In the genomic region with DNA sequence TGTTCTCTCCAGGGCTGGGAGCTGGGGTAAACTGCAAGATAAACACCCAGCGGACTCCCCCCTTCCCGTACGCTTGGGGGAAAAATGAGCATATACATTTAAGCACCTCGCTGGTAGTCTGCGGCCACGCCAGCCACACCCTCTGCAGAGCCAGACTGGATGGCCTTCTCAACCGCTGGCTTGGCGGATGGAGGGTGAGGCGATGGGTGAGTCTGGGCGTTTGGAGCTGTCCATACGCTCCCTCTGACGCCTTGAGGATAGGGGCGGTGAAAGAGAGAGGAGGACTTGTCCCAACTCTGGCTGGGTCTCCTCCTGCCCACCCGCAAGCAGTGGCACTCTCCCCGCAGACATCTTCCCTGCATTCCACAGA, we compare ENCODE assay signal across 7 cellular contexts. TPM values are rescaled to one million over a fixed set of nuclear protein-coding genes. Genes with fewer than 3 reads are reported as not detected.
DNase-seq lines count a peak whose midpoint lies in the region; ATAC-seq and TF ChIP-seq lines count a peak whose summit lies in the region.

No MANE protein-coding gene starts in this region.

- WGBS in heart right ventricle, 2 donors, result 21 to 32% methylated on average over 15 of the region's 15 CpGs

- H3K4me3 ChIP-seq in H7 (ENCODE audit: insufficient read depth, low read depth, low read length) (peak overlapping the region; percentile 79), WI38 (ENCODE audit: low read depth, low read length) (peak overlapping the region; percentile 82), heart right ventricle (peak overlapping the region; percentile 61 to 97 (median 80)), skeletal muscle satellite cell (ENCODE audit: low read length) (peak overlapping the region; percentile 75)

- no peaks in the 10 kb centered on the region for H3K9me3 ChIP-seq in heart right ventricle
- H3K9me3 ChIP-seq in skeletal muscle satellite cell (replicated peaks; ENCODE audit: low read length), result no peaks in the 10 kb centered on the region

- H3K4me2 ChIP-seq in skeletal muscle satellite cell (ENCODE audit: low read length), result peak overlapping the region; percentile 94

- DNase-seq in H7, result peak; percentile 73
- DNase-seq in heart right ventricle, result no peak
- DNase-seq in HPDE6-E6E7 (ENCODE audit: extremely low spot score), result no peak

- peak overlapping the region; percentile 57 to 97 (median 90) for H3K27ac ChIP-seq in heart right ventricle

- no peak for TF ChIP-seq CTCF in WI38 (IDR thresholded peaks at IDR 0.05; ENCODE audit: low read depth, low read length)
- TF ChIP-seq CTCF in heart right ventricle (IDR thresholded peaks at IDR 0.05), result no peak

- H3K27me3 ChIP-seq in H7 (ENCODE audit: control insufficient read depth, insufficient read depth, low read length) (peaks cover 5% of the 10 kb centered on the region; the same call in 1 of the 2 replicates), heart right ventricle (peaks cover 0 to 38% (median 0%) of the 10 kb centered on the region in 7 donors), skeletal muscle satellite cell (ENCODE audit: control insufficient read depth, insufficient read depth, low read length) (no peaks in the 10 kb centered on the region)

- ATAC-seq in heart right ventricle, result no peak
- no peak for ATAC-seq in GM18867 (IDR thresholded peaks at IDR 0.05; ENCODE audit: unreplicated experiment)
- no peak for ATAC-seq in GM19023 (IDR thresholded peaks at IDR 0.05; ENCODE audit: unreplicated experiment)

- H3K36me3 ChIP-seq in H7 (replicated peaks; ENCODE audit: control insufficient read depth, insufficient read depth, low read length) (no peaks in the 10 kb centered on the region), heart right ventricle (no peaks in the 10 kb centered on the region), skeletal muscle satellite cell (ENCODE audit: insufficient read depth, low read length) (peaks cover 26% of the 10 kb centered on the region)

- intact Hi-C loops in heart right ventricle (cut with DNase I), result loop anchor here in 3 of 10 donors (1.0 to 5.0 kb wide), 3 partner anchors 30 to 35 kb away; no protein-coding TSS in a partner anchor

- peak overlapping the region; percentile 84 for H3K9ac ChIP-seq in skeletal muscle satellite cell (ENCODE audit: low read depth, low read length)

- peaks cover 35 to 90% (median 84%) of the 10 kb centered on the region in 9 donors for H3K4me1 ChIP-seq in heart right ventricle
- peaks cover 78% of the 10 kb centered on the region for H3K4me1 ChIP-seq in skeletal muscle satellite cell (ENCODE audit: control insufficient read depth, insufficient read depth, low read length)

RNA-seq across cellular contexts. Expression of gene ITGA3, which starts 1.0 kb away (rescaled TPM):
- total RNA-seq in H7 (2014; rRNA removed; shearing (Covaris generic)), result 20.0 and 24.0 TPM in 2 replicates
- 10 to 100 TPM; 12.5 to 44.2 (median 22.5) TPM for total RNA-seq in heart right ventricle
- polyA plus RNA-seq in heart right ventricle, result 10 to 100 TPM; 26.1 to 39.9 TPM
- total RNA-seq in skeletal muscle satellite cell (2012; rRNA removed), result 105 and 121 TPM in 2 replicates

RNA-seq across cellular contexts. Expression of gene PDK2, which starts 38.2 kb away (rescaled TPM):
- total RNA-seq in H7 (2014; rRNA removed; shearing (Covaris generic)), result 13.5 and 14.2 TPM in 2 replicates
- total RNA-seq in heart right ventricle, result 100 to 1,000 TPM; 161 to 337 (median 231) TPM
- polyA plus RNA-seq in heart right ventricle, result 100 to 1,000 TPM in 1 of 2 donors, 10 to 100 TPM in 1; 88.1 to 129 TPM
- 12.9 and 17.0 TPM in 2 replicates for total RNA-seq in skeletal muscle satellite cell (2012; rRNA removed)

Comparison
In these comparisons a context has a peak if more than half of its experiments do, and no peak if none do; other contexts are left out.
1. RNA of gene PDK2, which starts 38.2 kb away (total RNA-seq): 161 to 337 TPM in heart right ventricle; 13.5 to 14.2 TPM in H7; every median in the first group is over 10 times any median in the second.
2. Peak in every context shown above with its lines, with median percentiles within 50 percentile points of each other: H3K4me3 ChIP-seq.